16 cellular contexts compared by ENCODE assay signal in genomic region chr12:14443531-14443930, GRCh38.
DNase-seq lines count a peak whose midpoint lies in the region; ATAC-seq, FAIRE-seq and TF ChIP-seq lines count a peak whose summit lies in the region.
"Had no signal": no experiment of that assay in that cellular context is flagged by ENCODE, and none has a peak within 500 bp of the region (broad histone marks: within the 10 kb centered on the region; RNA-seq: fewer than 3 reads in every experiment).

No MANE protein-coding gene starts in this region.

- no peaks in the 10 kb centered on the region for H3K27me3 Mint-ChIP-seq in activated naive CD4-positive, alpha-beta T cell treated with anti-CD3 and anti-CD28 coated beads, Interleukin-2, amount 50 U/mL, for 24 hours
- H3K27me3 Mint-ChIP-seq in activated naive CD4-positive, alpha-beta T cell treated with anti-CD3 and anti-CD28 coated beads, Interleukin-2, amount 10 ng/mL, durations not matched to agents 7 days and 5 days, result no peaks in the 10 kb centered on the region
- H3K27me3 Mint-ChIP-seq in endothelial cell (ENCODE audit: unreplicated experiment), result no peaks in the 10 kb centered on the region
- H3K27me3 Mint-ChIP-seq: effector memory CD8-positive, alpha-beta T cell had no signal

- peak; percentile 26 for ATAC-seq in left lung
- ATAC-seq: A549; effector memory CD8-positive, alpha-beta T cell; stimulated activated naive CD8-positive, alpha-beta T cell treated with anti-CD3 and anti-CD28 coated beads, Interleukin-15, Interleukin-2, amounts not matched to agents 100 U/mL and 50 U/mL, for 24 hours had no signal

- CTCF ChIA-PET in activated naive CD4-positive, alpha-beta T cell treated with anti-CD3 and anti-CD28 coated beads, Interleukin-2, amount 10 ng/mL, durations not matched to agents 7 days and 5 days (lab: Charles Lee), result interaction anchor here (0.6 kb wide), 1 partner anchor 15 kb away, joined by 3 read pairs; no protein-coding TSS in a partner anchor

- no peak for DNase-seq in activated naive CD4-positive, alpha-beta T cell treated with anti-CD3 and anti-CD28 coated beads, Interleukin-2, amount 10 ng/mL, durations not matched to agents 7 days and 5 days
- no peak for DNase-seq in left lung
- DNase-seq in tibial artery, result no peak
- DNase-seq in NCI-H69 (lab: John Stamatoyannopoulos, UW), result no peak
- DNase-seq in NK-92 treated with Interleukin-12 subunit alpha and Interleukin-12 subunit beta, amount 100 ng/mL, for 24 hours (lab: John Stamatoyannopoulos, UW), result no peak
- no peak for DNase-seq in endothelial cell (ENCODE audit: low spot score)
- DNase-seq: activated CD4-positive, alpha-beta T cell treated with anti-CD3 and anti-CD28 coated beads for 48 hours; activated naive CD4-positive, alpha-beta T cell; effector memory CD8-positive, alpha-beta T cell; NCI-H748 treated with DMSO at 0.1 percent for 48 hours; stimulated activated naive CD8-positive, alpha-beta T cell treated with anti-CD3 and anti-CD28 coated beads, Interleukin-15, Interleukin-2, amounts not matched to agents 100 U/mL and 50 U/mL, for 24 hours had no signal

- H3K9me3 Mint-ChIP-seq in activated naive CD4-positive, alpha-beta T cell treated with anti-CD3 and anti-CD28 coated beads, Interleukin-2, amount 50 U/mL, for 24 hours, result peaks cover 10% of the 10 kb centered on the region
- no peaks in the 10 kb centered on the region for H3K9me3 Mint-ChIP-seq in activated naive CD4-positive, alpha-beta T cell treated with anti-CD3 and anti-CD28 coated beads, Interleukin-2, amount 10 ng/mL, durations not matched to agents 7 days and 5 days
- H3K9me3 Mint-ChIP-seq in endothelial cell (ENCODE audit: unreplicated experiment), result no peaks in the 10 kb centered on the region
- H3K9me3 Mint-ChIP-seq: effector memory CD8-positive, alpha-beta T cell had no signal

- no peak overlapping the region for H3K4me3 Mint-ChIP-seq in activated naive CD4-positive, alpha-beta T cell treated with anti-CD3 and anti-CD28 coated beads, Interleukin-2, amount 50 U/mL, for 24 hours
- no peak overlapping the region for H3K4me3 Mint-ChIP-seq in activated naive CD4-positive, alpha-beta T cell treated with anti-CD3 and anti-CD28 coated beads, Interleukin-2, amount 10 ng/mL, durations not matched to agents 7 days and 5 days
- H3K4me3 Mint-ChIP-seq in endothelial cell (ENCODE audit: unreplicated experiment), result no peak overlapping the region
- H3K4me3 Mint-ChIP-seq: effector memory CD8-positive, alpha-beta T cell; neural crest cell had no signal

- FAIRE-seq in colon (lab: Jason Lieb, UNC), result peak; percentile 14
- FAIRE-seq: A549 had no signal

- TF ChIP-seq CTCF in left lung (IDR thresholded peaks at IDR 0.05), result no peak
- TF ChIP-seq CTCF in tibial artery (IDR thresholded peaks at IDR 0.05), result no peak
- no peak for TF ChIP-seq CTCF in endothelial cell (IDR thresholded peaks at IDR 0.05; ENCODE audit: unreplicated experiment)

- H3K4me3 ChIP-seq in left lung (no peak overlapping the region), tibial artery (no peak overlapping the region)
- H3K4me3 ChIP-seq: A549, SK-N-MC had no signal

- peaks cover 41% of the 10 kb centered on the region for H3K4me1 Mint-ChIP-seq in activated naive CD4-positive, alpha-beta T cell treated with anti-CD3 and anti-CD28 coated beads, Interleukin-2, amount 50 U/mL, for 24 hours
- peaks cover 2% of the 10 kb centered on the region for H3K4me1 Mint-ChIP-seq in activated naive CD4-positive, alpha-beta T cell treated with anti-CD3 and anti-CD28 coated beads, Interleukin-2, amount 10 ng/mL, durations not matched to agents 7 days and 5 days
- no peaks in the 10 kb centered on the region for H3K4me1 Mint-ChIP-seq in endothelial cell (ENCODE audit: unreplicated experiment)

- no peaks in the 10 kb centered on the region for H3K9me3 ChIP-seq in left lung
- no peaks in the 10 kb centered on the region for H3K9me3 ChIP-seq in tibial artery
- H3K9me3 ChIP-seq: A549 had no signal

- peak overlapping the region; percentile 85 for H3K27ac Mint-ChIP-seq in activated naive CD4-positive, alpha-beta T cell treated with anti-CD3 and anti-CD28 coated beads, Interleukin-2, amount 50 U/mL, for 24 hours
- no peak overlapping the region for H3K27ac Mint-ChIP-seq in activated naive CD4-positive, alpha-beta T cell treated with anti-CD3 and anti-CD28 coated beads, Interleukin-2, amount 10 ng/mL, durations not matched to agents 7 days and 5 days
- H3K27ac Mint-ChIP-seq in endothelial cell (ENCODE audit: unreplicated experiment), result no peak overlapping the region

- H3K27me3 ChIP-seq in left lung, result no peaks in the 10 kb centered on the region
- no peaks in the 10 kb centered on the region for H3K27me3 ChIP-seq in tibial artery

- H3K36me3 ChIP-seq in left lung (peaks cover 0 to 66% of the 10 kb centered on the region in 2 donors), tibial artery (peaks cover 28 to 54% (median 34%) of the 10 kb centered on the region in 3 donors)

- peaks cover 36% of the 10 kb centered on the region for H3K36me3 Mint-ChIP-seq in activated naive CD4-positive, alpha-beta T cell treated with anti-CD3 and anti-CD28 coated beads, Interleukin-2, amount 50 U/mL, for 24 hours
- H3K36me3 Mint-ChIP-seq in activated naive CD4-positive, alpha-beta T cell treated with anti-CD3 and anti-CD28 coated beads, Interleukin-2, amount 10 ng/mL, durations not matched to agents 7 days and 5 days, result peaks cover 75% of the 10 kb centered on the region
- H3K36me3 Mint-ChIP-seq in endothelial cell (ENCODE audit: low read depth, unreplicated experiment), result peaks cover 41% of the 10 kb centered on the region

- peak overlapping the region in 1 of 2 donors; percentile 61 for H3K27ac ChIP-seq in left lung
- peak overlapping the region; percentile 46 to 65 for H3K27ac ChIP-seq in tibial artery
- H3K27ac ChIP-seq: A549, SK-N-MC had no signal

- intact Hi-C loops in left lung (cut with DNase I) (no loop called here), tibial artery (cut with DNase I; ENCODE audit: low total_unique reads) (no loop called here)

- H3K4me1 ChIP-seq in left lung, result peaks cover 0 to 27% of the 10 kb centered on the region in 2 donors
- peaks cover 0 to 28% (median 2%) of the 10 kb centered on the region in 4 donors for H3K4me1 ChIP-seq in tibial artery
- H3K4me1 ChIP-seq: A549 had no signal
